Comparison of ENCODE assay signal across 8 cellular contexts in the genomic region with DNA sequence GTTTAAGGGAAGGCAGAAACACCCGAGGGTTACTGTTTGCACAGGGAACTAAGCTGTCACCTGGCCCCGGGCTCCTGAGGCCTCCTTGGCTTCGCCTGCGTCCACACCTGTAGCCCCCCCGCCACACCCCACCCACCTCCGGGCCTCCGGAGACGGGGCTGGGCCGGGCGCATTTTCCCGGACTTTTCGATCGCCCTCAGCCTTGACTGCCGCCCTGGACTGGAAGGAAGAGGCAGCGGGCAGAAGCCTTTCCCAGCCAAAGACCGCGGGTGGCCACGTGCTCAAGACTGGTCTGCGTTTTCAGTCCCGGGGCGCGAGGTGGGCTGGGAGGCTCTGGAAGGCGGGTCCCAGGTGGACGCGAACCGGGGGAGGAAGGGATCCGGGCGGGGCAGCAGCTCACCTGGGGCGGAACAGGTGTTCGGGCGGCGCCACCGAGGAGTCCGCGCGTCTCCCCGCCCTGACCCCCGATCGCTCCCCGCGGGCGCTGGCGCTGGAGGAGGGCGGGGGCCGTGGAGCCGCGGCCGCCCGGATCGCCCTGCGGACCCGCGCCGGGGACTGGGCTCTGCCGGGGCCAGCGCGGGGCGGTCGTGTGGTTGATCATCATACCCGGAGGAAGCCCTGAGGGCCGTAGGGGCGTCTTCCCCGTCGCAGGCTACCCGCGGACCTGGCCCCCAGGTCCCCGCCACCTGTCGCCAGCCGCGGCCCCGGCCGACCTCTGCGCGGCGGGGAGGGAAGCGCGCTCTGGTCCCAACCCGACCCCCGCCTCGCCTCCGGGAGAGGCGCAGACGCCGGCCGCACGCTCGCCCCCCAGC. TPM values are rescaled to one million over a fixed set of nuclear protein-coding genes. Genes with fewer than 3 reads are reported as not detected.
DNase-seq lines count a peak whose midpoint lies in the region; ATAC-seq and TF ChIP-seq lines count a peak whose summit lies in the region.

No MANE protein-coding gene starts in this region.

- H3K9me3 ChIP-seq in OCI-LY1 (ENCODE audit: low read length) (no peaks in the 10 kb centered on the region), osteoblast (ENCODE audit: low read depth, low read length) (no peaks in the 10 kb centered on the region), aorta (ENCODE audit: control insufficient read depth, low read length) (no peaks in the 10 kb centered on the region)

- peaks cover 29% of the 10 kb centered on the region for H3K4me1 ChIP-seq in OCI-LY1 (ENCODE audit: insufficient read depth, low read length, severe bottlenecking)
- H3K4me1 ChIP-seq in osteoblast (ENCODE audit: insufficient read depth, low read length) = peaks cover 21% of the 10 kb centered on the region
- no peaks in the 10 kb centered on the region for H3K4me1 ChIP-seq in aorta (ENCODE audit: control insufficient read depth in 1 of 2, insufficient read depth in 2 of 2, low read length in 2 of 2)

- H3K9ac ChIP-seq in OCI-LY1 (ENCODE audit: low read length) = peak overlapping the region; percentile 87

- ATAC-seq in HG02981 (IDR thresholded peaks at IDR 0.05; ENCODE audit: unreplicated experiment) (peak; percentile 1), aorta (ENCODE audit: low FRiP score) (peak; percentile 2)

- CTCF ChIA-PET in RWPE1 (lab: Yijun Ruan, JAX) = interaction anchor here (0.7 kb wide), 1 partner anchor 1258 kb away, joined by 5 read pairs; no protein-coding TSS in a partner anchor

- H3K9me2 ChIP-seq in OCI-LY1 (ENCODE audit: low read depth, low read length) = no peaks in the 10 kb centered on the region

- 0 out of 2 replicates have a peak, but pooled peaks cover under 1% of the 10 kb centered on the region for H3F3A ChIP-seq in OCI-LY1 (ENCODE audit: insufficient read depth, low read length)

- POLR2A ChIA-PET in RWPE1 (lab: Yijun Ruan, JAX; ENCODE audit: low non-redundant PET) = no interaction called here

- TF ChIP-seq CTCF in OCI-LY1 (IDR thresholded peaks at IDR 0.05; ENCODE audit: low read length) (no peak), osteoblast (IDR thresholded peaks at IDR 0.05; ENCODE audit: extremely low read depth, low read depth, low read length) (no peak), RWPE1 (conservative IDR thresholded peaks at IDR 0.05; ENCODE audit: low read depth) (no peak)

- no peak overlapping the region for H2AFZ ChIP-seq in OCI-LY1 (ENCODE audit: low read length)
- peak overlapping the region; percentile 24 for H2AFZ ChIP-seq in osteoblast (ENCODE audit: low read length)

- H3K27ac ChIP-seq in OCI-LY1 (ENCODE audit: low read depth, low read length, poor library complexity, severe bottlenecking) (peak overlapping the region; percentile 89), osteoblast (ENCODE audit: low read depth, low read length) (peak overlapping the region; percentile 45), aorta (ENCODE audit: low read depth in 1 of 2, low read length in 2 of 2) (peak overlapping the region; percentile 0 to 2), RWPE1 (no peak overlapping the region)

- H4K20me1 ChIP-seq in OCI-LY1 (ENCODE audit: insufficient read depth, low read length) (no peaks in the 10 kb centered on the region), osteoblast (ENCODE audit: insufficient read depth, low read length) (peaks cover 18% of the 10 kb centered on the region)

- no peaks in the 10 kb centered on the region; the same call in 1 of the 2 replicates for H3K27me3 ChIP-seq in OCI-LY1 (ENCODE audit: insufficient read depth, low read length)
- H3K27me3 ChIP-seq in osteoblast (ENCODE audit: insufficient read depth, low read length) = no peaks in the 10 kb centered on the region
- H3K27me3 ChIP-seq in aorta (ENCODE audit: control insufficient read depth in 1 of 2, insufficient read depth in 2 of 2, low read length in 1 of 2) = peaks cover 0 to 2% of the 10 kb centered on the region in 2 donors

- H3K4me3 ChIP-seq in OCI-LY1 (ENCODE audit: low read depth, low read length, poor library complexity, severe bottlenecking) (peak overlapping the region; percentile 89), osteoblast (ENCODE audit: insufficient read depth, low read length) (peak overlapping the region; percentile 91), aorta (ENCODE audit: low read length in 2 of 2) (peak overlapping the region; percentile 56 to 85)

- WGBS in aorta, 2 donors = 0 to 1% methylated on average over 66 to 87 of the region's 87 CpGs

- intact Hi-C loops in head of caudate nucleus (cut with DNase I) = loop anchor here (5.0 to 10.0 kb wide), 3 partner anchors 1258 to 1588 kb away; no protein-coding TSS in a partner anchor
- intact Hi-C loops in aorta (cut with DNase I) = loop anchor here (2.0 to 10.0 kb wide), 10 partner anchors 77 to 1590 kb away; no protein-coding TSS in a partner anchor

- peaks cover 23% of the 10 kb centered on the region for H3K36me3 ChIP-seq in OCI-LY1 (ENCODE audit: insufficient read depth, low read length)
- peaks cover 3% of the 10 kb centered on the region for H3K36me3 ChIP-seq in osteoblast (ENCODE audit: insufficient read depth, low read length)
- H3K36me3 ChIP-seq in aorta (ENCODE audit: control insufficient read depth in 1 of 2, insufficient read depth in 2 of 2, low read length in 1 of 2) = no peaks in the 10 kb centered on the region

- DNase-seq in DMS153 (lab: John Stamatoyannopoulos, UW) = peak; percentile 77
- DNase-seq in activated naive CD4-positive, alpha-beta T cell (lab: John Stamatoyannopoulos, UW) = peak in 3 of 4 experiments; percentile 24 to 26 (median 24)
- peak in 25 of 42 donors; percentile 22 to 69 (median 43) for DNase-seq in head of caudate nucleus
- DNase-seq in osteoblast (ENCODE audit: insufficient read length, low spot score, missing footprints) = peak; percentile 91
- DNase-seq in aorta = peak; percentile 83 to 91
- no peak for DNase-seq in RWPE1 (ENCODE audit: low spot score)

- H3K4me2 ChIP-seq in OCI-LY1 (ENCODE audit: low read length) = peak overlapping the region; percentile 83
- peak overlapping the region; percentile 89 for H3K4me2 ChIP-seq in osteoblast (ENCODE audit: insufficient read depth, low read length)

- H3K79me2 ChIP-seq in OCI-LY1 (ENCODE audit: insufficient read depth, low read length) = peaks cover 21% of the 10 kb centered on the region
- peaks cover 25% of the 10 kb centered on the region for H3K79me2 ChIP-seq in osteoblast (ENCODE audit: insufficient read depth, low read length)

RNA-seq across cellular contexts. Expression of gene ID2, which starts 3.2 kb away (rescaled TPM):
- total RNA-seq in osteoblast (139 and 168 TPM in 2 replicates), aorta (100 to 1,000 TPM; 212 to 322 TPM)
- polyA plus RNA-seq in aorta = 100 to 1,000 TPM; 159 to 195 TPM
